ENCODE assay signal across 16 cellular contexts in the genomic region with DNA sequence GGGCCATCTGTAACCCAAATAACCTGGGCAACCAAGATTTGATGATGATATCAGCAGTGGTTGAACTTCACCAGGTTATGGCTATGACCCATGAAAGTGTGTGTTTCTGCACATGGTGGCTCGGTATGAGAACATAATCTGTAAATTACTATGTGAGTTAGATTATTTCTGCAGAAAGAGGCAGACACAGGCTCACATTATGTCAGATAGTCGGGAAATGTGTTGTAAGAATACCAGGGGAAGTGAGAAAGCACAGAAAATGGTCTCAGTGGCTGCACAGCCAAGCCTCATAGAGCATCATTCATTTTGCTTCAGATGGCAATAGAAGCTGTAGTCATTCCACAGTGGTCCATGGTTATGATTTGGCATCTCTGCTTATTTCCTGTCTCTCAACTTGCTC.
A peak's percentile ranks its signal among the peaks of the same experiment; 100 is the strongest.
DNase-seq lines count a peak whose midpoint lies in the region; ATAC-seq and TF ChIP-seq lines count a peak whose summit lies in the region.
"Had no signal": no experiment of that assay in that cellular context is flagged by ENCODE, and none has a peak within 500 bp of the region (broad histone marks: within the 10 kb centered on the region; RNA-seq: fewer than 3 reads in every experiment).

No MANE protein-coding gene starts in this region.

- H3K4me1 Mint-ChIP-seq in activated CD4-positive, alpha-beta T cell treated with anti-CD3 and anti-CD28 coated beads for 36 hours = no peaks in the 10 kb centered on the region
- H3K4me1 Mint-ChIP-seq in stimulated activated naive B cell treated with anti-CD40 and anti-IgM and Interleukin-4, amounts not matched to agents 10 μg/mL and 1 μg/mL and 100 μg/mL, for 72 hours = peaks cover 0 to 10% of the 10 kb centered on the region in 2 donors
- H3K4me1 Mint-ChIP-seq: activated naive CD4-positive, alpha-beta T cell treated with anti-CD3 and anti-CD28 coated beads, Interleukin-2, amount 50 U/mL, for 24 hours; CD4-positive, alpha-beta memory T cell had no signal

- no peak overlapping the region for H3K27ac Mint-ChIP-seq in activated CD4-positive, alpha-beta T cell treated with anti-CD3 and anti-CD28 coated beads for 36 hours
- no peak overlapping the region for H3K27ac Mint-ChIP-seq in stimulated activated naive B cell treated with anti-CD40 and anti-IgM and Interleukin-4, amounts not matched to agents 10 μg/mL and 1 μg/mL and 100 μg/mL, for 72 hours
- H3K27ac Mint-ChIP-seq: activated naive CD4-positive, alpha-beta T cell treated with anti-CD3 and anti-CD28 coated beads, Interleukin-2, amount 50 U/mL, for 24 hours; CD4-positive, alpha-beta memory T cell had no signal

- TF ChIP-seq CTCF in dorsolateral prefrontal cortex (IDR thresholded peaks at IDR 0.05 in 54 of 56, conservative IDR thresholded peaks at IDR 0.05 in 2 of 56; ENCODE audit: low read depth in 1 of 56, partially characterized antibody in 56 of 56) = no peak

- intact Hi-C loops in activated CD4-positive, alpha-beta T cell treated with anti-CD3 and anti-CD28 coated beads for 36 hours (cut with DNase I, micrococcal nuclease) = no loop called here
- intact Hi-C loops in dorsolateral prefrontal cortex (cut with DNase I) = no loop called here

- no peak overlapping the region for H3K27ac ChIP-seq in dorsolateral prefrontal cortex
- H3K27ac ChIP-seq: thyroid gland had no signal

- CTCF ChIA-PET in activated CD4-positive, alpha-beta T cell treated with anti-CD3 and anti-CD28 coated beads for 36 hours (lab: Charles Lee) = interaction anchor here (0.8 kb wide), 1 partner anchor 40 kb away, joined by 3 read pairs; no protein-coding TSS in a partner anchor

- H3K4me3 Mint-ChIP-seq in activated CD4-positive, alpha-beta T cell treated with anti-CD3 and anti-CD28 coated beads for 36 hours = no peak overlapping the region
- H3K4me3 Mint-ChIP-seq in stimulated activated naive B cell treated with anti-CD40 and anti-IgM and Interleukin-4, amounts not matched to agents 10 μg/mL and 1 μg/mL and 100 μg/mL, for 72 hours = no peak overlapping the region
- H3K4me3 Mint-ChIP-seq: activated naive CD4-positive, alpha-beta T cell treated with anti-CD3 and anti-CD28 coated beads, Interleukin-2, amount 50 U/mL, for 24 hours; CD4-positive, alpha-beta memory T cell had no signal

- POLR2A ChIA-PET in activated CD4-positive, alpha-beta T cell treated with anti-CD3 and anti-CD28 coated beads for 36 hours (lab: Charles Lee) = no interaction called here

- peaks cover 7% of the 10 kb centered on the region for H3K27me3 Mint-ChIP-seq in activated CD4-positive, alpha-beta T cell treated with anti-CD3 and anti-CD28 coated beads for 36 hours
- peaks cover 21 to 26% of the 10 kb centered on the region in 2 donors for H3K27me3 Mint-ChIP-seq in stimulated activated naive B cell treated with anti-CD40 and anti-IgM and Interleukin-4, amounts not matched to agents 10 μg/mL and 1 μg/mL and 100 μg/mL, for 72 hours
- H3K27me3 Mint-ChIP-seq: activated naive CD4-positive, alpha-beta T cell treated with anti-CD3 and anti-CD28 coated beads, Interleukin-2, amount 50 U/mL, for 24 hours had no signal

- H3K36me3 Mint-ChIP-seq in activated CD4-positive, alpha-beta T cell treated with anti-CD3 and anti-CD28 coated beads for 36 hours (ENCODE audit: low read depth) = no peaks in the 10 kb centered on the region
- no peaks in the 10 kb centered on the region for H3K36me3 Mint-ChIP-seq in stimulated activated naive B cell treated with anti-CD40 and anti-IgM and Interleukin-4, amounts not matched to agents 10 μg/mL and 1 μg/mL and 100 μg/mL, for 72 hours
- H3K36me3 Mint-ChIP-seq: activated naive CD4-positive, alpha-beta T cell treated with anti-CD3 and anti-CD28 coated beads, Interleukin-2, amount 50 U/mL, for 24 hours; CD4-positive, alpha-beta memory T cell had no signal

- ATAC-seq in activated CD4-positive, alpha-beta T cell treated with anti-CD3 and anti-CD28 coated beads for 36 hours = peak; percentile 36
- peak; percentile 74 for ATAC-seq in GM21723 (IDR thresholded peaks at IDR 0.05; ENCODE audit: unreplicated experiment)
- peak; percentile 81 for ATAC-seq in HG03469 (IDR thresholded peaks at IDR 0.05; ENCODE audit: unreplicated experiment)
- ATAC-seq in stimulated activated naive B cell treated with anti-CD40 and anti-IgM and Interleukin-4, amounts not matched to agents 10 μg/mL and 1 μg/mL and 100 μg/mL, for 72 hours (replicated peaks) = peak; percentile 94 to 96
- no peak for ATAC-seq in GM21423 (IDR thresholded peaks at IDR 0.05; ENCODE audit: unreplicated experiment)

- no peak overlapping the region for H3K4me3 ChIP-seq in dorsolateral prefrontal cortex
- H3K4me3 ChIP-seq: thyroid gland had no signal

- no peaks in the 10 kb centered on the region for H3K27me3 ChIP-seq in dorsolateral prefrontal cortex
- H3K27me3 ChIP-seq: thyroid gland had no signal

- DNase-seq in activated CD4-positive, alpha-beta T cell treated with anti-CD3 and anti-CD28 coated beads for 36 hours = no peak
- DNase-seq in activated CD4-positive, alpha-beta T cell treated with anti-CD3 and anti-CD28 coated beads, Interleukin-2, amount 50 U/mL, for 48 hours = no peak
- peak; percentile 10 for DNase-seq in stimulated activated naive B cell treated with anti-CD40 and anti-IgM and Interleukin-4, amounts not matched to agents 10 μg/mL and 1 μg/mL and 100 μg/mL, for 72 hours
- DNase-seq in dorsolateral prefrontal cortex (no peak), EL (no peak)
- DNase-seq: 8988T; caudate nucleus; CD4-positive, alpha-beta memory T cell; islet precursor cell; NK-92 treated with Interleukin-12 subunit alpha and Interleukin-12 subunit beta, amount 100 ng/mL, for 24 hours; posterior cingulate gyrus; thyroid gland had no signal

- no peaks in the 10 kb centered on the region for H3K9me3 Mint-ChIP-seq in activated CD4-positive, alpha-beta T cell treated with anti-CD3 and anti-CD28 coated beads for 36 hours (ENCODE audit: low read depth)
- H3K9me3 Mint-ChIP-seq in stimulated activated naive B cell treated with anti-CD40 and anti-IgM and Interleukin-4, amounts not matched to agents 10 μg/mL and 1 μg/mL and 100 μg/mL, for 72 hours = peaks cover 0 to 3% of the 10 kb centered on the region in 2 donors
